In genomic region chr9:94728719-94729118, GRCh38 we compare ENCODE assay signal across 31 cellular contexts.
"Had no signal": no experiment of that assay in that cellular context is flagged by ENCODE, and none has a peak within 500 bp of the region (broad histone marks: within the 10 kb centered on the region; RNA-seq: fewer than 3 reads in every experiment).

No MANE protein-coding gene starts in this region.

- H3K4me3 ChIP-seq: cardiac muscle cell, colonic mucosa, esophagus squamous epithelium, heart right ventricle, lung, skin epidermis, thoracic aorta, uterus had no signal

- H3K27ac ChIP-seq: cardiac muscle cell, colonic mucosa, epithelial cell of prostate, esophagus squamous epithelium, heart right ventricle, skin epidermis, thoracic aorta, uterus, WERI-Rb-1 had no signal

- ATAC-seq: activated CD4-positive, CD25-positive, alpha-beta regulatory T cell treated with anti-CD3 and anti-CD28 coated beads, Interleukin-2, amount 50 U/mL, for 24 hours; heart right ventricle; left lobe of liver; naive thymus-derived CD4-positive, alpha-beta T cell; sciatic nerve; stimulated activated effector memory CD8-positive, alpha-beta T cell treated with anti-CD3 and anti-CD28 coated beads, Interleukin-12 subunit alpha, Interleukin-12 subunit beta, amount 100 ng/mL, for 72 hours had no signal

- H3K27me3 Mint-ChIP-seq: activated naive CD4-positive, alpha-beta T cell treated with anti-CD3 and anti-CD28 coated beads, Interleukin-2, amount 50 U/mL, for 24 hours; naive thymus-derived CD4-positive, alpha-beta T cell; stimulated activated naive CD8-positive, alpha-beta T cell treated with anti-CD3 and anti-CD28 coated beads, Interleukin-15, Interleukin-2, amounts not matched to agents 100 ng/mL and 50 ng/mL, for 24 hours had no signal

- H3K36me3 Mint-ChIP-seq: activated naive CD4-positive, alpha-beta T cell treated with anti-CD3 and anti-CD28 coated beads, Interleukin-2, amount 50 U/mL, for 24 hours had no signal

- H3K27me3 ChIP-seq: cardiac muscle cell, colonic mucosa, esophagus squamous epithelium, heart right ventricle, uterus had no signal

- H3K9me3 Mint-ChIP-seq: activated naive CD4-positive, alpha-beta T cell treated with anti-CD3 and anti-CD28 coated beads, Interleukin-2, amount 50 U/mL, for 24 hours; activated T-helper 2 cell treated with anti-CD3 and anti-CD28 coated beads, Interferon-gamma antibody, Interleukin-2, Interleukin-4, amounts not matched to agents 10 μg/mL and 5 μg/mL and 100 μg/mL, durations not matched to agents 14 hours and 24 hours and 36 hours; stimulated activated effector memory CD8-positive, alpha-beta T cell treated with anti-CD3 and anti-CD28 coated beads, Interleukin-12 subunit alpha, Interleukin-12 subunit beta, amount 100 ng/mL, for 72 hours; stimulated activated naive CD8-positive, alpha-beta T cell treated with anti-CD3 and anti-CD28 coated beads, Interleukin-15, Interleukin-2, amounts not matched to agents 100 ng/mL and 50 ng/mL, for 24 hours had no signal

- H3K4me3 Mint-ChIP-seq: activated naive CD4-positive, alpha-beta T cell treated with anti-CD3 and anti-CD28 coated beads, Interleukin-2, amount 50 U/mL, for 24 hours; stimulated activated effector memory CD8-positive, alpha-beta T cell treated with anti-CD3 and anti-CD28 coated beads, Interleukin-12 subunit alpha, Interleukin-12 subunit beta, amount 100 ng/mL, for 72 hours; stimulated activated naive CD8-positive, alpha-beta T cell treated with anti-CD3 and anti-CD28 coated beads, Interleukin-15, Interleukin-2, amounts not matched to agents 100 ng/mL and 50 ng/mL, for 24 hours had no signal

- DNase-seq: activated CD4-positive, alpha-beta T cell treated with anti-CD3 and anti-CD28 coated beads for 48 hours; activated CD4-positive, alpha-beta T cell treated with anti-CD3 and anti-CD28 coated beads, Interleukin-2, amount 50 U/mL, for 48 hours; activated CD8-positive, alpha-beta memory T cell treated with anti-CD3 and anti-CD28 coated beads, Interleukin-2, amount 50 U/mL, for 4 hours; activated T-cell treated with anti-CD3 and anti-CD28 coated beads, Interleukin-2, amount 50 U/mL, for 1 hour; anterior cingulate cortex; cerebellar nuclear complex; colonic mucosa; effector CD8-positive, alpha-beta T cell; esophagus squamous epithelium; foreskin melanocyte; heart right ventricle; kidney glomerular epithelial cell; naive thymus-derived CD4-positive, alpha-beta T cell; stimulated activated CD4-positive, alpha-beta T cell treated with anti-CD3 and anti-CD28 coated beads, Interleukin-4, amount 100 ng/mL, for 24 hours; T-helper 1 cell; T-helper 9 cell; trophoblast cell; uterus; WERI-Rb-1 had no signal

- H3K9me3 ChIP-seq: colonic mucosa, esophagus squamous epithelium, heart right ventricle, thoracic aorta, uterus had no signal

- H3K4me1 Mint-ChIP-seq: stimulated activated effector memory CD8-positive, alpha-beta T cell treated with anti-CD3 and anti-CD28 coated beads, Interleukin-12 subunit alpha, Interleukin-12 subunit beta, amount 100 ng/mL, for 72 hours had no signal

- H3K27ac Mint-ChIP-seq: activated naive CD4-positive, alpha-beta T cell treated with anti-CD3 and anti-CD28 coated beads, Interleukin-2, amount 50 U/mL, for 24 hours; activated T-helper 2 cell treated with anti-CD3 and anti-CD28 coated beads, Interferon-gamma antibody, Interleukin-2, Interleukin-4, amounts not matched to agents 10 μg/mL and 5 μg/mL and 100 μg/mL, durations not matched to agents 14 hours and 24 hours and 36 hours; stimulated activated effector memory CD8-positive, alpha-beta T cell treated with anti-CD3 and anti-CD28 coated beads, Interleukin-12 subunit alpha, Interleukin-12 subunit beta, amount 100 ng/mL, for 72 hours; stimulated activated naive CD8-positive, alpha-beta T cell treated with anti-CD3 and anti-CD28 coated beads, Interleukin-15, Interleukin-2, amounts not matched to agents 100 ng/mL and 50 ng/mL, for 24 hours had no signal

- H3K36me3 ChIP-seq: cardiac muscle cell, colonic mucosa, esophagus squamous epithelium, heart right ventricle, thoracic aorta, uterus had no signal
